9 cellular contexts compared by ENCODE assay signal in the genomic region with DNA sequence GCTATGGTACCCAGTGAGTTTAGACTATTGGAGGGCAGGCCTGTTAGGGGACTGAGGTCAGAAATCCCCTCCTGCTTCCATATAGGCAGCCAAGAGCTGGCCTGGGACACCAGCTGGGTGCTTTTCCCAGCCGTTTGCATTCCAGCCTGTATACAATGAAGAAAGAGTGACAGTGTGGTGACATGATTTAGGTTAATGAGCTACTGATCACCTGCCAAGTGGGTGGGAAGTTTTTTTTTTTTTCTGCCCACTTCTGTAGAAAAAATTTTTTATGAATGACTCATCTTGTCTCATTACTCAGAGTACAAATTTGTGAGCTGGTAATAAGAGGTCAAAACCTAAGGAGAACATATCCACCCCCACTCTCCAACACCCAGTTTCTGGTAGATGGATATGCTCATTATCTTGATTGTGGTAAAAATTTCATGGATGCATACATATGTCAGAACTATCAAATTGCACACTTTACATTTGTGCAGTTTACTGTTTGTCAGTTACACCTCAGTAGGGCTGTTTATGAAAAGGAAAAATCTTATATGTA. TPM values are rescaled to one million over a fixed set of nuclear protein-coding genes. Genes with fewer than 3 reads are reported as not detected.
DNase-seq lines count a peak whose midpoint lies in the region; ATAC-seq and TF ChIP-seq lines count a peak whose summit lies in the region.
"Had no signal": no experiment of that assay in that cellular context is flagged by ENCODE, and none has a peak within 500 bp of the region (broad histone marks: within the 10 kb centered on the region; RNA-seq: fewer than 3 reads in every experiment).

No MANE protein-coding gene starts in this region.

- no peak for TF ChIP-seq CTCF in foreskin keratinocyte (conservative IDR thresholded peaks at IDR 0.05)
- no peak for TF ChIP-seq CTCF in type B pancreatic cell (conservative IDR thresholded peaks at IDR 0.05)
- no peak for TF ChIP-seq CTCF in glutamatergic neuron (IDR thresholded peaks at IDR 0.05; ENCODE audit: partially characterized antibody, unreplicated experiment)
- no peak for TF ChIP-seq CTCF in CD4-positive, alpha-beta T cell (IDR thresholded peaks at IDR 0.05)

- no peaks in the 10 kb centered on the region for H3K9me3 Mint-ChIP-seq in activated T-cell treated with anti-CD3 and anti-CD28 coated beads, Interleukin-2, amount 50 U/mL, for 4 hours
- H3K9me3 Mint-ChIP-seq in type B pancreatic cell (no peaks in the 10 kb centered on the region), glutamatergic neuron (ENCODE audit: unreplicated experiment) (no peaks in the 10 kb centered on the region)
- H3K9me3 Mint-ChIP-seq in CD4-positive, alpha-beta T cell, result no peaks in the 10 kb centered on the region

- H3K36me3 Mint-ChIP-seq in activated T-cell treated with anti-CD3 and anti-CD28 coated beads, Interleukin-2, amount 50 U/mL, for 4 hours (ENCODE audit: insufficient read depth), result no peaks in the 10 kb centered on the region
- H3K36me3 Mint-ChIP-seq in type B pancreatic cell (no peaks in the 10 kb centered on the region), glutamatergic neuron (ENCODE audit: unreplicated experiment) (no peaks in the 10 kb centered on the region)
- no peaks in the 10 kb centered on the region for H3K36me3 Mint-ChIP-seq in CD4-positive, alpha-beta T cell (ENCODE audit: low read depth)

- CTCF ChIA-PET in CD4-positive, alpha-beta T cell (lab: Charles Lee), result interaction anchor here (0.6 to 0.9 kb wide), 2 partner anchors 12 to 22 kb away, joined by 3 read pairs; no protein-coding TSS in a partner anchor

- H3K27ac Mint-ChIP-seq in type B pancreatic cell (peak overlapping the region; percentile 91), glutamatergic neuron (ENCODE audit: unreplicated experiment) (no peak overlapping the region)
- H3K27ac Mint-ChIP-seq in CD4-positive, alpha-beta T cell, result no peak overlapping the region

- no peaks in the 10 kb centered on the region for H3K9me3 ChIP-seq in CD4-positive, alpha-beta T cell (ENCODE audit: control insufficient read depth, low read length)

- no peaks in the 10 kb centered on the region for H3K27me3 Mint-ChIP-seq in activated T-cell treated with anti-CD3 and anti-CD28 coated beads, Interleukin-2, amount 50 U/mL, for 4 hours (ENCODE audit: low read depth)
- no peaks in the 10 kb centered on the region for H3K27me3 Mint-ChIP-seq in type B pancreatic cell
- no peaks in the 10 kb centered on the region for H3K27me3 Mint-ChIP-seq in glutamatergic neuron (ENCODE audit: unreplicated experiment)
- peaks cover 5% of the 10 kb centered on the region for H3K27me3 Mint-ChIP-seq in CD4-positive, alpha-beta T cell

- ATAC-seq in activated T-cell treated with anti-CD3 and anti-CD28 coated beads, Interleukin-2, amount 50 U/mL, for 4 hours, result peak; percentile 85 to 88
- ATAC-seq in foreskin keratinocyte, result peak; percentile 57
- ATAC-seq in CD4-positive, alpha-beta T cell (ENCODE audit: poor library complexity), result no peak
- ATAC-seq in GM21717 (IDR thresholded peaks at IDR 0.05; ENCODE audit: unreplicated experiment), result no peak

- intact Hi-C loops in CD4-positive, alpha-beta T cell (cut with DNase I, micrococcal nuclease), result no loop called here

- H3K27me3 ChIP-seq in foreskin keratinocyte, result no peaks in the 10 kb centered on the region
- H3K27me3 ChIP-seq in CD4-positive, alpha-beta T cell (ENCODE audit: control insufficient read depth, insufficient read depth, low read length), result no peaks in the 10 kb centered on the region

- no peak overlapping the region for H3K27ac ChIP-seq in foreskin keratinocyte
- no peak overlapping the region for H3K27ac ChIP-seq in CD4-positive, alpha-beta T cell (ENCODE audit: low read depth, low read length)

- peaks cover 8% of the 10 kb centered on the region for H3K4me1 Mint-ChIP-seq in activated T-cell treated with anti-CD3 and anti-CD28 coated beads, Interleukin-2, amount 50 U/mL, for 4 hours (ENCODE audit: low read depth)
- H3K4me1 Mint-ChIP-seq in type B pancreatic cell (ENCODE audit: unreplicated experiment) (peaks cover 9% of the 10 kb centered on the region), glutamatergic neuron (ENCODE audit: low read depth, unreplicated experiment) (no peaks in the 10 kb centered on the region)
- H3K4me1 Mint-ChIP-seq in CD4-positive, alpha-beta T cell (ENCODE audit: low read depth), result no peaks in the 10 kb centered on the region

- POLR2A ChIA-PET in CD4-positive, alpha-beta T cell (lab: Charles Lee), result interaction anchor here (1.2 kb wide), 1 partner anchor 16 kb away, joined by 6 read pairs; a partner anchor contains a TSS

- no peak for DNase-seq in activated T-cell treated with anti-CD3 and anti-CD28 coated beads, Interleukin-2, amount 50 U/mL, for 4 hours
- DNase-seq in activated T-cell treated with anti-CD3 and anti-CD28 coated beads for 4 hours (no peak), foreskin keratinocyte (peak; percentile 72 to 82), type B pancreatic cell (ENCODE audit: extremely low spot score, unreplicated experiment) (no peak), glutamatergic neuron (no peak)
- DNase-seq in CD4-positive, alpha-beta T cell, result no peak
- DNase-seq: NK-92 treated with Interleukin-12 subunit alpha and Interleukin-12 subunit beta, amount 100 ng/mL, for 24 hours had no signal

- no peak overlapping the region for H3K4me3 Mint-ChIP-seq in activated T-cell treated with anti-CD3 and anti-CD28 coated beads, Interleukin-2, amount 50 U/mL, for 4 hours
- H3K4me3 Mint-ChIP-seq in type B pancreatic cell (peak overlapping the region; percentile 47), glutamatergic neuron (ENCODE audit: unreplicated experiment) (no peak overlapping the region)
- H3K4me3 Mint-ChIP-seq in CD4-positive, alpha-beta T cell, result no peak overlapping the region

- peaks cover 19% of the 10 kb centered on the region for H3K4me1 ChIP-seq in foreskin keratinocyte

TF ChIP-seq in PFSK-1, 5 proteins besides CTCF, POLR2A, EP300 and RAD21:
- TF ChIP-seq FOXP2 (optimal IDR thresholded peaks at IDR 0.05; ENCODE audit: borderline replicate concordance, extremely low read depth, extremely low read length, insufficient read depth) (peak; percentile 29), POLR2AphosphoS5 (IDR thresholded peaks at IDR 0.05; ENCODE audit: low read depth, low read length) (0 out of 2 replicates have a peak, but pooled peaks have one; percentile 30), SIN3A (IDR thresholded peaks at IDR 0.05; ENCODE audit: borderline replicate concordance, insufficient read depth, low read length) (peak; percentile 76; the same call in 1 of the 2 replicates), TAF1 (IDR thresholded peaks at IDR 0.05; ENCODE audit: borderline replicate concordance, insufficient read depth, low read length) (no peak)
- TF ChIP-seq, protein P1, sequence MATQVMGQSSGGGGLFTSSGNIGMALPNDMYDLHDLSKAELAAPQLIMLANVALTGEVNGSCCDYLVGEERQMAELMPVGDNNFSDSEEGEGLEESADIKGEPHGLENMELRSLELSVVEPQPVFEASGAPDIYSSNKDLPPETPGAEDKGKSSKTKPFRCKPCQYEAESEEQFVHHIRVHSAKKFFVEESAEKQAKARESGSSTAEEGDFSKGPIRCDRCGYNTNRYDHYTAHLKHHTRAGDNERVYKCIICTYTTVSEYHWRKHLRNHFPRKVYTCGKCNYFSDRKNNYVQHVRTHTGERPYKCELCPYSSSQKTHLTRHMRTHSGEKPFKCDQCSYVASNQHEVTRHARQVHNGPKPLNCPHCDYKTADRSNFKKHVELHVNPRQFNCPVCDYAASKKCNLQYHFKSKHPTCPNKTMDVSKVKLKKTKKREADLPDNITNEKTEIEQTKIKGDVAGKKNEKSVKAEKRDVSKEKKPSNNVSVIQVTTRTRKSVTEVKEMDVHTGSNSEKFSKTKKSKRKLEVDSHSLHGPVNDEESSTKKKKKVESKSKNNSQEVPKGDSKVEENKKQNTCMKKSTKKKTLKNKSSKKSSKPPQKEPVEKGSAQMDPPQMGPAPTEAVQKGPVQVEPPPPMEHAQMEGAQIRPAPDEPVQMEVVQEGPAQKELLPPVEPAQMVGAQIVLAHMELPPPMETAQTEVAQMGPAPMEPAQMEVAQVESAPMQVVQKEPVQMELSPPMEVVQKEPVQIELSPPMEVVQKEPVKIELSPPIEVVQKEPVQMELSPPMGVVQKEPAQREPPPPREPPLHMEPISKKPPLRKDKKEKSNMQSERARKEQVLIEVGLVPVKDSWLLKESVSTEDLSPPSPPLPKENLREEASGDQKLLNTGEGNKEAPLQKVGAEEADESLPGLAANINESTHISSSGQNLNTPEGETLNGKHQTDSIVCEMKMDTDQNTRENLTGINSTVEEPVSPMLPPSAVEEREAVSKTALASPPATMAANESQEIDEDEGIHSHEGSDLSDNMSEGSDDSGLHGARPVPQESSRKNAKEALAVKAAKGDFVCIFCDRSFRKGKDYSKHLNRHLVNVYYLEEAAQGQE (IDR thresholded peaks at IDR 0.05; ENCODE audit: insufficient read depth in 1 of 2, low read depth in 2 of 2, low read length in 2 of 2), result peak in 1 of 2 experiments; percentile 45; a peak in 1 of 4 replicates

RNA-seq across cellular contexts. Expression of a gene that starts 16.4 kb away (rescaled TPM):
- total RNA-seq in activated T-cell treated with anti-CD3 and anti-CD28 coated beads, Interleukin-2, amount 50 U/mL, for 4 hours, result 1 to 10 TPM in 1 of 3 donors, under 1 TPM in 2; 0.68 to 1.0 (median 0.94) TPM
- 7.4 TPM for polyA plus RNA-seq in PFSK-1 (2012; ENCODE audit: insufficient read length, low read depth)
- 3.6 and 4.2 TPM in 2 replicates for total RNA-seq in foreskin keratinocyte
- polyA plus RNA-seq in foreskin keratinocyte, result 2.4 and 2.9 TPM in 2 replicates
- total RNA-seq in type B pancreatic cell (ENCODE audit: low replicate concordance), result 29.0 and 52.8 TPM in 2 replicates
- total RNA-seq in glutamatergic neuron (ENCODE audit: unreplicated experiment), result 2.0 TPM
- total RNA-seq in CD4-positive, alpha-beta T cell, result under 1 TPM; 0.08 to 0.28 TPM

RNA-seq across cellular contexts. Expression of a gene that starts 35.5 kb away (rescaled TPM):
- 10 to 100 TPM; 48.8 to 51.2 (median 49.5) TPM for total RNA-seq in activated T-cell treated with anti-CD3 and anti-CD28 coated beads, Interleukin-2, amount 50 U/mL, for 4 hours
- polyA plus RNA-seq in PFSK-1 (2012; ENCODE audit: insufficient read length, low read depth), result 26.1 TPM
- total RNA-seq in foreskin keratinocyte (29.5 and 29.6 TPM in 2 replicates), type B pancreatic cell (ENCODE audit: low replicate concordance) (73.1 and 126 TPM in 2 replicates), glutamatergic neuron (ENCODE audit: unreplicated experiment) (146 TPM)
- polyA plus RNA-seq in foreskin keratinocyte, result 5.1 and 6.1 TPM in 2 replicates
- 10 to 100 TPM; 97.8 to 99.4 TPM for total RNA-seq in CD4-positive, alpha-beta T cell

RNA-seq across cellular contexts. Expression of a gene that starts 45.3 kb away (rescaled TPM):
- 1 to 10 TPM; 1.2 to 4.0 (median 2.2) TPM for total RNA-seq in activated T-cell treated with anti-CD3 and anti-CD28 coated beads, Interleukin-2, amount 50 U/mL, for 4 hours
- polyA plus RNA-seq in PFSK-1 (2012; ENCODE audit: insufficient read length, low read depth), result 17.1 TPM
- total RNA-seq in foreskin keratinocyte, result 38.8 and 59.9 TPM in 2 replicates
- polyA plus RNA-seq in foreskin keratinocyte, result 28.0 and 41.0 TPM in 2 replicates
- total RNA-seq in type B pancreatic cell (ENCODE audit: low replicate concordance), result 15.5 and 34.7 TPM in 2 replicates
- 7.0 TPM for total RNA-seq in glutamatergic neuron (ENCODE audit: unreplicated experiment)
- 1 to 10 TPM; 7.2 to 9.6 TPM for total RNA-seq in CD4-positive, alpha-beta T cell

Comparison
In these comparisons a context has a peak if more than half of its experiments do, and no peak if none do; other contexts are left out.
1. ATAC-seq: peak in activated T-cell treated with anti-CD3 and anti-CD28 coated beads, Interleukin-2, amount 50 U/mL, for 4 hours (2 of 2) and foreskin keratinocyte (single experiment); none in CD4-positive, alpha-beta T cell (single experiment) and GM21717 (single experiment).
2. DNase-seq: peak in foreskin keratinocyte (2 of 2); none in activated T-cell treated with anti-CD3 and anti-CD28 coated beads, Interleukin-2, amount 50 U/mL, for 4 hours (single experiment), activated T-cell treated with anti-CD3 and anti-CD28 coated beads for 4 hours (single experiment), type B pancreatic cell (single experiment), glutamatergic neuron (single experiment) and CD4-positive, alpha-beta T cell (0 of 10).